ENCODE assay signal across 8 cellular contexts in genomic region chr2:16746329-16746728, GRCh38.
"Had no signal": no experiment of that assay in that cellular context is flagged by ENCODE, and none has a peak within 500 bp of the region (broad histone marks: within the 10 kb centered on the region; RNA-seq: fewer than 3 reads in every experiment).

No MANE protein-coding gene starts in this region.

- ATAC-seq: GM23338, HCT116 had no signal

- H3K4me3 ChIP-seq: GM23338 had no signal

- H3K4me3 Mint-ChIP-seq: GM23338, H9, HFFc6 had no signal

- H3K4me1 Mint-ChIP-seq: GM23338 had no signal

- H3K27ac Mint-ChIP-seq: GM23338, H9, HFFc6 had no signal

- DNase-seq: H9, HFFc6, IMR-90 had no signal

- FAIRE-seq: H1, H54, HTR-8/SVneo had no signal

- H3K9me3 Mint-ChIP-seq: GM23338, H9 had no signal
